Comparison of ENCODE assay signal across 30 cellular contexts in the genomic region with DNA sequence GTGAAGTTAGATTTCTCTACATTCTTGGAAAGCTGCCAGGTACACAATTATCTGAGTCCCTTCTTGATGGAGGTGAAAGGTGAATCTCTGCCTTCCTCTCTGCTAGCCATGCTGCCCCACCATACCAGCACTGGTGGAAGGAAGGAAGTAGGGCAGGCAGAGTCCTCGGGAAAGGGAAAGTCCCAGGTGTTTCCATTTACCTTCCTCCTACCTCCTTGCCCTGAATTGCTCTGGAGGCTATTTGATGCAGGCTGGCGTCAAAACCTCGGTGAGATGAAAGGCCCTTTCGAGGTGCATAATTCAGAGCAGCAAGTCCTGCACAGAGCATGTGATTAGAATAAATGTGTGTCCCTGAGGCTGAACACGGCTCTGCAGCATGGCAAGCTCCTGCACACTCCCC.
"Had no signal": no experiment of that assay in that cellular context is flagged by ENCODE, and none has a peak within 500 bp of the region (broad histone marks: within the 10 kb centered on the region; RNA-seq: fewer than 3 reads in every experiment).

No MANE protein-coding gene starts in this region.

- FAIRE-seq: astrocyte, RCC 7860, TTC549 had no signal

- H3K4me3 Mint-ChIP-seq: activated CD4-positive, alpha-beta memory T cell treated with anti-CD3 and anti-CD28 coated beads, Interleukin-2, amount 10 ng/mL, durations not matched to agents 7 days and 5 days; activated CD4-positive, alpha-beta T cell treated with anti-CD3 and anti-CD28 coated beads for 36 hours; activated naive CD4-positive, alpha-beta T cell treated with anti-CD3 and anti-CD28 coated beads for 36 hours; activated naive CD8-positive, alpha-beta T cell; activated T-helper 17 cell treated with anti-CD3 and anti-CD28 coated beads, Interleukin-2, amount 50 U/mL, for 72 hours; T-cell had no signal

- H3K27ac ChIP-seq: brain microvascular endothelial cell, cardiac muscle cell had no signal

- H3K27me3 ChIP-seq: brain microvascular endothelial cell, cardiac muscle cell, MG63 had no signal

- H3K36me3 Mint-ChIP-seq: activated naive CD8-positive, alpha-beta T cell; T-cell had no signal

- H3K4me1 Mint-ChIP-seq: activated CD4-positive, alpha-beta memory T cell treated with anti-CD3 and anti-CD28 coated beads, Interleukin-2, amount 10 ng/mL, durations not matched to agents 7 days and 5 days; activated CD4-positive, alpha-beta T cell treated with anti-CD3 and anti-CD28 coated beads for 36 hours; activated T-helper 17 cell treated with anti-CD3 and anti-CD28 coated beads, Interleukin-2, amount 50 U/mL, for 72 hours; T-cell had no signal

- DNase-seq: activated CD4-positive, alpha-beta memory T cell treated with anti-CD3 and anti-CD28 coated beads, Interleukin-2, amount 10 ng/mL, durations not matched to agents 7 days and 5 days; activated CD4-positive, alpha-beta T cell treated with anti-CD3 and anti-CD28 coated beads for 36 hours; activated CD4-positive, alpha-beta T cell treated with anti-CD3 and anti-CD28 coated beads, Interleukin-2, amount 50 U/mL, for 1 hour; activated CD4-positive, CD25-positive, alpha-beta regulatory T cell; activated gamma-delta T cell; activated naive CD4-positive, alpha-beta T cell treated with anti-CD3 and anti-CD28 coated beads for 36 hours; activated T-cell treated with anti-CD3 and anti-CD28 coated beads for 4 hours; activated T-cell treated with anti-CD3 and anti-CD28 coated beads, Interleukin-2, amount 50 U/mL, for 48 hours; amygdala; brain microvascular endothelial cell; MG63; MV-4-11; NCI-H1092 treated with DMSO at 0.1 percent for 48 hours; NCI-H1436; NCI-H1694 treated with DMSO at 0.1 percent for 48 hours; NCI-H2081; NCI-H2171; NCI-H226; NCI-H526; PC-3; SHP77 treated with DMSO at 0.1 percent for 48 hours; T-cell; T-helper 2 cell; T1000 had no signal

- H3K27ac Mint-ChIP-seq: activated CD4-positive, alpha-beta memory T cell treated with anti-CD3 and anti-CD28 coated beads, Interleukin-2, amount 10 ng/mL, durations not matched to agents 7 days and 5 days; activated CD4-positive, alpha-beta T cell treated with anti-CD3 and anti-CD28 coated beads for 36 hours; activated naive CD4-positive, alpha-beta T cell treated with anti-CD3 and anti-CD28 coated beads for 36 hours; activated naive CD8-positive, alpha-beta T cell; activated T-helper 17 cell treated with anti-CD3 and anti-CD28 coated beads, Interleukin-2, amount 50 U/mL, for 72 hours; T-cell had no signal

- H3K9me3 ChIP-seq: MG63 had no signal

- H3K9me3 Mint-ChIP-seq: activated T-helper 17 cell treated with anti-CD3 and anti-CD28 coated beads, Interleukin-2, amount 50 U/mL, for 72 hours had no signal

- ATAC-seq: activated CD4-positive, alpha-beta T cell treated with anti-CD3 and anti-CD28 coated beads for 36 hours; activated T-helper 17 cell treated with anti-CD3 and anti-CD28 coated beads, Interleukin-2, amount 50 U/mL, for 72 hours; PC-3; T-cell had no signal

- H3K36me3 ChIP-seq: brain microvascular endothelial cell, cardiac muscle cell, MG63 had no signal

- H3K4me3 ChIP-seq: cardiac muscle cell, MG63 had no signal
